1 cellular context compared by ENCODE assay signal in genomic region chr12:52036587-52037171, GRCh38.
A peak's percentile ranks its signal among the peaks of the same experiment; 100 is the strongest.
TF ChIP-seq lines count a peak whose summit lies in the region.

No MANE protein-coding gene starts in this region.

TF ChIP-seq in K562, 482 proteins besides CTCF, POLR2A, EP300 and RAD21 (continues in another document):
- TF ChIP-seq, protein P1, sequence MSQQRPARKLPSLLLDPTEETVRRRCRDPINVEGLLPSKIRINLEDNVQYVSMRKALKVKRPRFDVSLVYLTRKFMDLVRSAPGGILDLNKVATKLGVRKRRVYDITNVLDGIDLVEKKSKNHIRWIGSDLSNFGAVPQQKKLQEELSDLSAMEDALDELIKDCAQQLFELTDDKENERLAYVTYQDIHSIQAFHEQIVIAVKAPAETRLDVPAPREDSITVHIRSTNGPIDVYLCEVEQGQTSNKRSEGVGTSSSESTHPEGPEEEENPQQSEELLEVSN (IDR thresholded peaks at IDR 0.05; ENCODE audit: borderline replicate concordance in 1 of 2, extremely low read depth in 1 of 2, insufficient read depth in 1 of 2, insufficient read length in 1 of 2, low read depth in 1 of 2, low read length in 1 of 2, poor library complexity in 1 of 2, severe bottlenecking in 1 of 2) = peak in 1 of 2 experiments; percentile 54
- TF ChIP-seq ATF7 (IDR thresholded peaks at IDR 0.05) (peak; percentile 50), SRSF3 (IDR thresholded peaks at IDR 0.05; ENCODE audit: insufficient read depth, low read length) (no peak), TAF15 (IDR thresholded peaks at IDR 0.05; ENCODE audit: low read depth, low read length) (no peak), CEBPB (tag; IDR thresholded peaks at IDR 0.05) (0 out of 2 replicates have a peak, but pooled peaks have one; percentile 7), ZNF263 (CRISPR knock-in tag; IDR thresholded peaks at IDR 0.05; ENCODE audit: borderline replicate concordance) (peak; percentile 19; the same call in 1 of the 2 replicates), SMAD1 (IDR thresholded peaks at IDR 0.05; ENCODE audit: low read depth, low read length, partially characterized antibody) (peak; percentile 82), NR2F6 (CRISPR knock-in tag; IDR thresholded peaks at IDR 0.05) (no peak), NONO (IDR thresholded peaks at IDR 0.05; ENCODE audit: low read depth in 2 of 2, low read length in 1 of 2) (0 out of 4 replicates have a peak, but pooled peaks of 1 of the 2 experiments have one; percentile 25), SIN3A (IDR thresholded peaks at IDR 0.05; ENCODE audit: borderline replicate concordance in 2 of 2, control insufficient read depth in 1 of 2, low read depth in 2 of 2, low read length in 2 of 2) (0 out of 4 replicates have a peak, but pooled peaks of 1 of the 2 experiments have one; percentile 22), CXXC5 (CRISPR knock-in tag; IDR thresholded peaks at IDR 0.05) (peak; percentile 93), FOXK2 (conservative IDR thresholded peaks at IDR 0.05 in 1 of 2, IDR thresholded peaks at IDR 0.05 in 1 of 2; ENCODE audit: low read depth in 2 of 2) (0 out of 4 replicates have a peak, but pooled peaks of 1 of the 2 experiments have one; percentile 27), HDAC2 (IDR thresholded peaks at IDR 0.05) (peak; percentile 38; the same call in 1 of the 2 replicates), TEAD1 (CRISPR knock-in tag; IDR thresholded peaks at IDR 0.05) (0 out of 4 replicates have a peak, but pooled peaks of 1 of the 2 experiments have one; percentile 21), TFAP4 (CRISPR knock-in tag; IDR thresholded peaks at IDR 0.05; ENCODE audit: borderline replicate concordance) (peak; percentile 16; the same call in 1 of the 2 replicates), RB1 (IDR thresholded peaks at IDR 0.05; ENCODE audit: low read depth) (peak; percentile 51; the same call in 1 of the 2 replicates), ETS1 (conservative IDR thresholded peaks at IDR 0.05; ENCODE audit: control insufficient read depth, low read depth, low read length) (no peak), ETV1 (tag; conservative IDR thresholded peaks at IDR 0.05; ENCODE audit: low read depth) (peak; percentile 37; the same call in 1 of the 2 replicates), XRCC4 (IDR thresholded peaks at IDR 0.05; ENCODE audit: extremely low read depth, insufficient read depth, insufficient read length) (no peak), HMGN3 (IDR thresholded peaks at IDR 0.05; ENCODE audit: borderline replicate concordance, extremely low read depth, insufficient read length, low read depth, low read length) (peak; percentile 95), HIVEP1 (CRISPR knock-in tag; IDR thresholded peaks at IDR 0.05) (0 out of 2 replicates have a peak, but pooled peaks have one; percentile 62), HMGXB4 (CRISPR knock-in tag; IDR thresholded peaks at IDR 0.05) (no peak), YY1 (IDR thresholded peaks at IDR 0.05; ENCODE audit: borderline replicate concordance in 1 of 3, control insufficient read depth in 1 of 3, extremely low read depth in 1 of 3, insufficient read depth in 3 of 3, insufficient read length in 1 of 3, insufficient replicate concordance in 2 of 3, low read depth in 1 of 3, low read length in 2 of 3) (peak in 2 of 3 experiments; percentile 32 to 45), JUND (IDR thresholded peaks at IDR 0.05; ENCODE audit: borderline replicate concordance, low read depth, low read length) (peak; percentile 17; the same call in 1 of the 2 replicates), JUND (tag; IDR thresholded peaks at IDR 0.05; ENCODE audit: borderline replicate concordance, low read depth, low read length) (no peak; the same call in 2 of the 3 replicates), SMAD4 (CRISPR knock-in tag; conservative IDR thresholded peaks at IDR 0.05) (peak; percentile 99), ESRRA (IDR thresholded peaks at IDR 0.05; ENCODE audit: borderline replicate concordance, low read depth) (no peak), KDM4B (IDR thresholded peaks at IDR 0.05; ENCODE audit: borderline replicate concordance in 2 of 2, low read depth in 1 of 2) (peak in 1 of 2 experiments; percentile 34; a peak in 1 of 4 replicates), RCOR1 (IDR thresholded peaks at IDR 0.05; ENCODE audit: borderline replicate concordance in 1 of 2, low read depth in 2 of 2, low read length in 2 of 2) (peak in 1 of 2 experiments; percentile 19; a peak in 1 of 4 replicates), HES1 (IDR thresholded peaks at IDR 0.05; ENCODE audit: low read depth) (peak; percentile 61), CREB1 (IDR thresholded peaks at IDR 0.05) (peak; percentile 88), CREB1 (CRISPR knock-in tag; IDR thresholded peaks at IDR 0.05) (peak; percentile 37; the same call in 1 of the 2 replicates), ZNF740 (CRISPR knock-in tag; IDR thresholded peaks at IDR 0.05) (peak; percentile 62; the same call in 1 of the 2 replicates), ZNF740 (tag; IDR thresholded peaks at IDR 0.05) (0 out of 4 replicates have a peak, but pooled peaks of 1 of the 2 experiments have one; percentile 62), ZNF134 (CRISPR knock-in tag; conservative IDR thresholded peaks at IDR 0.05) (no peak), ZFX (CRISPR knock-in tag; IDR thresholded peaks at IDR 0.05) (peak; percentile 61), CBX8 (IDR thresholded peaks at IDR 0.05; ENCODE audit: borderline replicate concordance, extremely low read depth, low read depth, low read length, poor library complexity, severe bottlenecking) (no peak), FOSL1 (tag; conservative IDR thresholded peaks at IDR 0.05) (0 out of 2 replicates have a peak, but pooled peaks have one; percentile 21), BCL6 (CRISPR knock-in tag; IDR thresholded peaks at IDR 0.05) (no peak), EGR1 (conservative IDR thresholded peaks at IDR 0.05) (peak; percentile 36; the same call in 1 of the 2 replicates), TBL1XR1 (IDR thresholded peaks at IDR 0.05; ENCODE audit: low read length in 2 of 2) (peak in 1 of 2 experiments; percentile 96; a peak in 2 of 4 replicates), ATF1 (CRISPR knock-in tag; IDR thresholded peaks at IDR 0.05) (0 out of 2 replicates have a peak, but pooled peaks have one; percentile 22), ATF1 (tag; IDR thresholded peaks at IDR 0.05) (peak; percentile 70), ARID1B (IDR thresholded peaks at IDR 0.05) (peak; percentile 36), AFF4 (CRISPR knock-in tag; IDR thresholded peaks at IDR 0.05) (no peak), CCNT2 (IDR thresholded peaks at IDR 0.05; ENCODE audit: borderline replicate concordance, extremely low read depth, insufficient read length, low read depth, low read length) (peak; percentile 97)
- TF ChIP-seq, protein P2, sequence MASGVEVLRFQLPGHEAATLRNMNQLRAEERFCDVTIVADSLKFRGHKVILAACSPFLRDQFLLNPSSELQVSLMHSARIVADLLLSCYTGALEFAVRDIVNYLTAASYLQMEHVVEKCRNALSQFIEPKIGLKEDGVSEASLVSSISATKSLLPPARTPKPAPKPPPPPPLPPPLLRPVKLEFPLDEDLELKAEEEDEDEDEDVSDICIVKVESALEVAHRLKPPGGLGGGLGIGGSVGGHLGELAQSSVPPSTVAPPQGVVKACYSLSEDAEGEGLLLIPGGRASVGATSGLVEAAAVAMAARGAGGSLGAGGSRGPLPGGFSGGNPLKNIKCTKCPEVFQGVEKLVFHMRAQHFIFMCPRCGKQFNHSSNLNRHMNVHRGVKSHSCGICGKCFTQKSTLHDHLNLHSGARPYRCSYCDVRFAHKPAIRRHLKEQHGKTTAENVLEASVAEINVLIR (CRISPR knock-in tag; IDR thresholded peaks at IDR 0.05) = peak; percentile 45; the same call in 1 of the 2 replicates
- TF ChIP-seq, protein P3, sequence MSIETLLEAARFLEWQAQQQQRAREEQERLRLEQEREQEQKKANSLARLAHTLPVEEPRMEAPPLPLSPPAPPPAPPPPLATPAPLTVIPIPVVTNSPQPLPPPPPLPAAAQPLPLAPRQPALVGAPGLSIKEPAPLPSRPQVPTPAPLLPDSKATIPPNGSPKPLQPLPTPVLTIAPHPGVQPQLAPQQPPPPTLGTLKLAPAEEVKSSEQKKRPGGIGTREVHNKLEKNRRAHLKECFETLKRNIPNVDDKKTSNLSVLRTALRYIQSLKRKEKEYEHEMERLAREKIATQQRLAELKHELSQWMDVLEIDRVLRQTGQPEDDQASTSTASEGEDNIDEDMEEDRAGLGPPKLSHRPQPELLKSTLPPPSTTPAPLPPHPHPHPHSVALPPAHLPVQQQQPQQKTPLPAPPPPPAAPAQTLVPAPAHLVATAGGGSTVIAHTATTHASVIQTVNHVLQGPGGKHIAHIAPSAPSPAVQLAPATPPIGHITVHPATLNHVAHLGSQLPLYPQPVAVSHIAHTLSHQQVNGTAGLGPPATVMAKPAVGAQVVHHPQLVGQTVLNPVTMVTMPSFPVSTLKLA (conservative IDR thresholded peaks at IDR 0.05) = peak in 1 of 2 experiments; percentile 47; a peak in 2 of 4 replicates
- TF ChIP-seq, protein P4, sequence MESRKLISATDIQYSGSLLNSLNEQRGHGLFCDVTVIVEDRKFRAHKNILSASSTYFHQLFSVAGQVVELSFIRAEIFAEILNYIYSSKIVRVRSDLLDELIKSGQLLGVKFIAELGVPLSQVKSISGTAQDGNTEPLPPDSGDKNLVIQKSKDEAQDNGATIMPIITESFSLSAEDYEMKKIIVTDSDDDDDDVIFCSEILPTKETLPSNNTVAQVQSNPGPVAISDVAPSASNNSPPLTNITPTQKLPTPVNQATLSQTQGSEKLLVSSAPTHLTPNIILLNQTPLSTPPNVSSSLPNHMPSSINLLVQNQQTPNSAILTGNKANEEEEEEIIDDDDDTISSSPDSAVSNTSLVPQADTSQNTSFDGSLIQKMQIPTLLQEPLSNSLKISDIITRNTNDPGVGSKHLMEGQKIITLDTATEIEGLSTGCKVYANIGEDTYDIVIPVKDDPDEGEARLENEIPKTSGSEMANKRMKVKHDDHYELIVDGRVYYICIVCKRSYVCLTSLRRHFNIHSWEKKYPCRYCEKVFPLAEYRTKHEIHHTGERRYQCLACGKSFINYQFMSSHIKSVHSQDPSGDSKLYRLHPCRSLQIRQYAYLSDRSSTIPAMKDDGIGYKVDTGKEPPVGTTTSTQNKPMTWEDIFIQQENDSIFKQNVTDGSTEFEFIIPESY (CRISPR knock-in tag; IDR thresholded peaks at IDR 0.05) = peak; percentile 91
